Comparison of ENCODE assay signal across 14 cellular contexts in genomic region chr11:71432761-71433647, GRCh38. TPM values are rescaled to one million over a fixed set of nuclear protein-coding genes. Genes with fewer than 3 reads are reported as not detected.
DNase-seq lines count a peak whose midpoint lies in the region; ATAC-seq and TF ChIP-seq lines count a peak whose summit lies in the region.
"Had no signal": no experiment of that assay in that cellular context is flagged by ENCODE, and none has a peak within 500 bp of the region (broad histone marks: within the 10 kb centered on the region; RNA-seq: fewer than 3 reads in every experiment).

No MANE protein-coding gene starts in this region.

- ATAC-seq in stimulated activated naive CD8-positive, alpha-beta T cell treated with anti-CD3 and anti-CD28 coated beads, Interleukin-15, Interleukin-2, amounts not matched to agents 100 U/mL and 50 U/mL, for 24 hours, result no peak

- no peaks in the 10 kb centered on the region for H3K4me1 ChIP-seq in cardiac muscle cell (ENCODE audit: low read depth)
- H3K4me1 ChIP-seq: tibial artery had no signal

- TF ChIP-seq CTCF in cardiac muscle cell (IDR thresholded peaks at IDR 0.05; ENCODE audit: low read depth, low read length) (no peak), nephron progenitor cell (IDR thresholded peaks at IDR 0.05) (no peak)

- H3K9me3 ChIP-seq in cardiac muscle cell (ENCODE audit: low read depth), result no peaks in the 10 kb centered on the region
- H3K9me3 ChIP-seq: tibial artery had no signal

- H3K4me1 Mint-ChIP-seq in stimulated activated naive CD8-positive, alpha-beta T cell treated with anti-CD3 and anti-CD28 coated beads, Interleukin-15, Interleukin-2, amounts not matched to agents 100 ng/mL and 50 ng/mL, for 24 hours (ENCODE audit: low read depth), result peaks cover 5% of the 10 kb centered on the region
- H3K4me1 Mint-ChIP-seq in nephron progenitor cell, result peaks cover 7% of the 10 kb centered on the region

- no peak overlapping the region for H3K4me3 ChIP-seq in cardiac muscle cell
- H3K4me3 ChIP-seq: tibial artery had no signal

- H3K4me3 Mint-ChIP-seq in stimulated activated naive CD8-positive, alpha-beta T cell treated with anti-CD3 and anti-CD28 coated beads, Interleukin-15, Interleukin-2, amounts not matched to agents 100 ng/mL and 50 ng/mL, for 24 hours, result no peak overlapping the region
- no peak overlapping the region for H3K4me3 Mint-ChIP-seq in nephron progenitor cell

- H3K27ac ChIP-seq in cardiac muscle cell, result peak overlapping the region; percentile 3
- H3K27ac ChIP-seq: brain microvascular endothelial cell, tibial artery, WERI-Rb-1 had no signal

- H3K36me3 Mint-ChIP-seq in stimulated activated naive CD8-positive, alpha-beta T cell treated with anti-CD3 and anti-CD28 coated beads, Interleukin-15, Interleukin-2, amounts not matched to agents 100 ng/mL and 50 ng/mL, for 24 hours (ENCODE audit: low read depth), result peaks cover 13% of the 10 kb centered on the region
- peaks cover 13% of the 10 kb centered on the region for H3K36me3 Mint-ChIP-seq in nephron progenitor cell (ENCODE audit: low read depth)

- peak overlapping the region; percentile 22 for H3K27ac Mint-ChIP-seq in stimulated activated naive CD8-positive, alpha-beta T cell treated with anti-CD3 and anti-CD28 coated beads, Interleukin-15, Interleukin-2, amounts not matched to agents 100 ng/mL and 50 ng/mL, for 24 hours
- H3K27ac Mint-ChIP-seq in nephron progenitor cell, result peak overlapping the region; percentile 50
- H3K27ac Mint-ChIP-seq: progenitor cell of endocrine pancreas had no signal

- DNase-seq in stimulated activated naive CD8-positive, alpha-beta T cell treated with anti-CD3 and anti-CD28 coated beads, Interleukin-15, Interleukin-2, amounts not matched to agents 100 U/mL and 50 U/mL, for 24 hours, result no peak
- DNase-seq in cardiac muscle cell (ENCODE audit: low read depth in 1 of 2, low spot score in 1 of 2) (peak in 1 of 2 donors; percentile 3), nephron progenitor cell (no peak), NCI-H187 (lab: John Stamatoyannopoulos, UW) (no peak), NCI-H82 (lab: John Stamatoyannopoulos, UW) (no peak), A172 (ENCODE audit: low spot score) (no peak)
- no peak for DNase-seq in stimulated activated CD8-positive, alpha-beta memory T cell treated with anti-CD3 and anti-CD28 coated beads, Interleukin-4, amount 100 ng/mL, for 48 hours
- DNase-seq: brain microvascular endothelial cell, islet precursor cell, SHP77 treated with DMSO at 0.1 percent for 48 hours, WERI-Rb-1 had no signal

- H3K27me3 Mint-ChIP-seq in stimulated activated naive CD8-positive, alpha-beta T cell treated with anti-CD3 and anti-CD28 coated beads, Interleukin-15, Interleukin-2, amounts not matched to agents 100 ng/mL and 50 ng/mL, for 24 hours, result no peaks in the 10 kb centered on the region
- no peaks in the 10 kb centered on the region for H3K27me3 Mint-ChIP-seq in nephron progenitor cell (ENCODE audit: low read depth, poor library complexity)
- H3K27me3 Mint-ChIP-seq: progenitor cell of endocrine pancreas had no signal

- peaks cover 6% of the 10 kb centered on the region for H3K9me3 Mint-ChIP-seq in stimulated activated naive CD8-positive, alpha-beta T cell treated with anti-CD3 and anti-CD28 coated beads, Interleukin-15, Interleukin-2, amounts not matched to agents 100 ng/mL and 50 ng/mL, for 24 hours
- H3K9me3 Mint-ChIP-seq in nephron progenitor cell, result peaks cover 14% of the 10 kb centered on the region

- peaks cover 11% of the 10 kb centered on the region for H3K36me3 ChIP-seq in cardiac muscle cell

- H3K27me3 ChIP-seq in cardiac muscle cell, result no peaks in the 10 kb centered on the region
- H3K27me3 ChIP-seq: brain microvascular endothelial cell, tibial artery had no signal

RNA-seq across cellular contexts. Expression of gene DHCR7, which starts 15.2 kb away (rescaled TPM):
- 50.0 and 133 TPM in 2 replicates for total RNA-seq in cardiac muscle cell
- 65.0 and 158 TPM in 2 replicates for polyA plus RNA-seq in cardiac muscle cell
- total RNA-seq in A172 (2014; rRNA removed; shearing (Covaris generic)), result 43.5 and 82.8 TPM in 2 replicates

RNA-seq across cellular contexts. Expression of gene NADSYN1, which starts 20.0 kb away (rescaled TPM):
- 56.4 and 68.9 TPM in 2 replicates for total RNA-seq in cardiac muscle cell
- polyA plus RNA-seq in cardiac muscle cell, result 46.8 and 67.0 TPM in 2 replicates
- total RNA-seq in A172 (2014; rRNA removed; shearing (Covaris generic)), result 45.1 and 47.3 TPM in 2 replicates
